In the genomic region with DNA sequence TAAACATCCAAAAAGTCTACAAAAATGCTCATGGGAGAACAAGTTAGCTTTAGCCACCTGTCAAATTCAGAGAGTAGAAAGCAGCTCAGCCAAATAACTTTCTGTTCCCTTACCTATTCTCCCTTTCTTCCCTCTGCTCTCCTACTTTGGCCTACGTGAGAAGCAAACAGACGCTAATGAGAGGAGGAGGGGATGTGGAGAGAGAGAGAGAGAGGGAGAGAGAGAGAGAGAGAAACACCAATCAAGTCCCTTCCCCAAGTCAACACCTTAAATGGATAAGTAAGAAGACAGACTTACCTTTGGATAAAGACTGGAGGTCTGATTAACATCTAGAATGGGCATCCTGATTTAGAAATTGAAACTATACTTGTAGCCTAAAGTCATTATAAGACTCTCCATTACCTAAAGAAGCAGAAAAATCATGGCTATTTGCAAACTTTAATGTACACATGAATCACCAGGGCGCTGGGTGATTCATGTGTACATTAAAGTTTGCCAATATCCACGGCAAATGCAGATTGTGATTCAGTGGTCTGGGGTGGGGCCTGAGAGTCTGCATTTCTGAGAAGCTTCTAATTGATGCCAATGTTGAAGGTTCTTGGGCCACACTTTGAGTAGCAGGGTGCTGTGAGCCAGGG, we compare ENCODE assay signal across 11 cellular contexts. TPM values are rescaled to one million over a fixed set of nuclear protein-coding genes. Genes with fewer than 3 reads are reported as not detected.
DNase-seq lines count a peak whose midpoint lies in the region; ATAC-seq and TF ChIP-seq lines count a peak whose summit lies in the region.
"Had no signal": no experiment of that assay in that cellular context is flagged by ENCODE, and none has a peak within 500 bp of the region (broad histone marks: within the 10 kb centered on the region; RNA-seq: fewer than 3 reads in every experiment).

No MANE protein-coding gene starts in this region.

- 0 out of 2 replicates have a peak overlapping the region, but pooled peaks have one; percentile 2 for H3K9ac ChIP-seq in GM23248

- no peaks in the 10 kb centered on the region for H3K79me2 ChIP-seq in DOHH2 (ENCODE audit: control insufficient read depth, low read length)
- no peaks in the 10 kb centered on the region for H3K79me2 ChIP-seq in GM23248 (ENCODE audit: insufficient read depth)

- peaks cover 55% of the 10 kb centered on the region for H3K4me1 ChIP-seq in DOHH2 (ENCODE audit: control insufficient read depth, low read length)
- peaks cover 44% of the 10 kb centered on the region for H3K4me1 ChIP-seq in GM23248 (ENCODE audit: insufficient read depth)
- peaks cover 40% of the 10 kb centered on the region for H3K4me1 ChIP-seq in RWPE2 (ENCODE audit: insufficient read depth, poor library complexity, severe bottlenecking)

- H3K27ac ChIP-seq in DOHH2 (ENCODE audit: low read depth, low read length) (no peak overlapping the region), GM23248 (peak overlapping the region; percentile 5; the same call in 1 of the 2 replicates), RWPE2 (ENCODE audit: poor library complexity, severe bottlenecking) (peak overlapping the region; percentile 92)

- peak overlapping the region; percentile 38; the same call in 1 of the 2 replicates for H2AFZ ChIP-seq in GM23248

- H4K20me1 ChIP-seq in DOHH2 (ENCODE audit: control insufficient read depth, insufficient read depth, low read depth, low read length) (no peaks in the 10 kb centered on the region), GM23248 (ENCODE audit: insufficient read depth) (no peaks in the 10 kb centered on the region)

- in situ Hi-C loops in GM23248 (cut with MboI), result no loop called here

- H3K9me2 ChIP-seq in DOHH2 (replicated peaks; ENCODE audit: control insufficient read depth, low read length) (no peaks in the 10 kb centered on the region), GM23248 (ENCODE audit: insufficient read depth) (no peaks in the 10 kb centered on the region)

- H3K4me2 ChIP-seq in DOHH2 (ENCODE audit: low read length), result 0 out of 2 replicates have a peak overlapping the region, but pooled peaks have one; percentile 1
- H3K4me2 ChIP-seq in GM23248 (ENCODE audit: unreplicated experiment), result peak overlapping the region; percentile 50

- H3K27me3 ChIP-seq in DOHH2 (ENCODE audit: control insufficient read depth, low read length) (no peaks in the 10 kb centered on the region), GM23248 (replicated peaks; ENCODE audit: insufficient read depth) (no peaks in the 10 kb centered on the region), RWPE2 (ENCODE audit: insufficient read depth, poor library complexity, severe bottlenecking) (no peaks in the 10 kb centered on the region)

- H3K9me3 ChIP-seq in DOHH2 (ENCODE audit: control insufficient read depth, insufficient read depth, low read length), result no peaks in the 10 kb centered on the region
- no peaks in the 10 kb centered on the region for H3K9me3 ChIP-seq in GM23248 (ENCODE audit: low read depth)
- H3K9me3 ChIP-seq in RWPE2 (ENCODE audit: severe bottlenecking), result no peaks in the 10 kb centered on the region

- peaks cover 24% of the 10 kb centered on the region for H3F3A ChIP-seq in DOHH2 (ENCODE audit: control insufficient read depth, insufficient read depth)
- H3F3A ChIP-seq in GM23248 (ENCODE audit: insufficient read depth), result peaks cover 38% of the 10 kb centered on the region

- TF ChIP-seq CTCF in DOHH2 (IDR thresholded peaks at IDR 0.05; ENCODE audit: low read depth, low read length, poor library complexity, severe bottlenecking) (no peak), RWPE2 (IDR thresholded peaks at IDR 0.05; ENCODE audit: poor library complexity, severe bottlenecking) (no peak), fibroblast of villous mesenchyme (IDR thresholded peaks at IDR 0.05; ENCODE audit: insufficient read depth, low read depth, low read length) (no peak)

- DNase-seq in GM23248, result peak; percentile 58
- no peak for DNase-seq in RWPE2 (ENCODE audit: low spot score)
- DNase-seq in fibroblast of villous mesenchyme (ENCODE audit: low read depth), result peak; percentile 31
- no peak for DNase-seq in central memory CD4-positive, alpha-beta T cell
- no peak for DNase-seq in NCI-H2196 (lab: John Stamatoyannopoulos, UW; ENCODE audit: unreplicated experiment)
- DNase-seq in nucleus accumbens (lab: John Stamatoyannopoulos, UW), result no peak
- DNase-seq: COR-L47, NCI-H2081, retina, RPMI8226 had no signal

- 38 to 48% methylated on average over 4 of the region's 4 CpGs for WGBS in GM23248 (ENCODE audit: low coverage in 1 of 2, low lambda C conversion rate in 2 of 2, missing lambda C conversion rate in 2 of 2), 2 experiments

- peak; percentile 63 for ATAC-seq in RWPE2 (ENCODE audit: low read depth)

- no peak overlapping the region for H3K4me3 ChIP-seq in DOHH2 (ENCODE audit: low read length)
- peak overlapping the region; percentile 18; the same call in 1 of the 2 replicates for H3K4me3 ChIP-seq in GM23248
- no peak overlapping the region for H3K4me3 ChIP-seq in RWPE2 (ENCODE audit: severe bottlenecking)
- no peak overlapping the region for H3K4me3 ChIP-seq in fibroblast of villous mesenchyme (ENCODE audit: low read depth, low read length)

- no peaks in the 10 kb centered on the region for H3K36me3 ChIP-seq in DOHH2 (ENCODE audit: control insufficient read depth, low read length)
- no peaks in the 10 kb centered on the region for H3K36me3 ChIP-seq in GM23248 (ENCODE audit: low read depth)
- H3K36me3 ChIP-seq in RWPE2 (ENCODE audit: low read depth), result no peaks in the 10 kb centered on the region

RNA-seq across cellular contexts. Expression of a gene that starts 13.1 kb away (rescaled TPM):
- 27.4 and 34.2 TPM in 2 replicates for total RNA-seq in GM23248 (2014; rRNA removed; shearing (Covaris generic))
- 29.9 and 34.9 TPM in 2 replicates for polyA plus RNA-seq in GM23248 (2016; fragmentation: Nextera tagmentation; extraction: Ambion mirVana)
- 26.3 and 36.4 TPM in 2 replicates for total RNA-seq in fibroblast of villous mesenchyme

RNA-seq across cellular contexts. Expression of a gene that starts 15.1 kb away (rescaled TPM):
- 8.3 and 14.5 TPM in 2 replicates for total RNA-seq in GM23248 (2014; rRNA removed; shearing (Covaris generic))
- polyA plus RNA-seq in GM23248 (2016; fragmentation: Nextera tagmentation; extraction: Ambion mirVana), result 9.4 and 10.1 TPM in 2 replicates
- total RNA-seq in fibroblast of villous mesenchyme, result 2.9 and 4.3 TPM in 2 replicates

RNA-seq across cellular contexts. Expression of a gene that starts 29.4 kb away (rescaled TPM):
- total RNA-seq in GM23248 (2014; rRNA removed; shearing (Covaris generic)), result 7.5 and 8.4 TPM in 2 replicates
- polyA plus RNA-seq in GM23248 (2016; fragmentation: Nextera tagmentation; extraction: Ambion mirVana), result 5.3 and 6.8 TPM in 2 replicates
- total RNA-seq in fibroblast of villous mesenchyme, result 0.64 and 0.86 TPM in 2 replicates

RNA-seq across cellular contexts. Expression of a gene that starts 29.7 kb away (rescaled TPM):
- total RNA-seq in GM23248 (2014; rRNA removed; shearing (Covaris generic)), result 19.8 and 21.4 TPM in 2 replicates
- 14.8 TPM in 2 replicates for polyA plus RNA-seq in GM23248 (2016; fragmentation: Nextera tagmentation; extraction: Ambion mirVana)
- 22.9 and 32.8 TPM in 2 replicates for total RNA-seq in fibroblast of villous mesenchyme

Comparison
In these comparisons a context has a peak if more than half of its experiments do, and no peak if none do; other contexts are left out.
1. DNase-seq: peak in GM23248 (single experiment) and fibroblast of villous mesenchyme (single experiment); none in RWPE2 (single experiment), central memory CD4-positive, alpha-beta T cell (single experiment), NCI-H2196 (single experiment) and nucleus accumbens (0 of 56).